ENCODE assay signal across 23 cellular contexts in genomic region chr1:107132195-107132594, GRCh38. TPM values are rescaled to one million over a fixed set of nuclear protein-coding genes. Genes with fewer than 3 reads are reported as not detected.
DNase-seq lines count a peak whose midpoint lies in the region; ATAC-seq, FAIRE-seq and TF ChIP-seq lines count a peak whose summit lies in the region.
"Had no signal": no experiment of that assay in that cellular context is flagged by ENCODE, and none has a peak within 500 bp of the region (broad histone marks: within the 10 kb centered on the region; RNA-seq: fewer than 3 reads in every experiment).

No MANE protein-coding gene starts in this region.

- H3K4me3 ChIP-seq in OCI-LY7 (ENCODE audit: low read depth, low read length, poor library complexity, severe bottlenecking) (peak overlapping the region; percentile 26), kidney (ENCODE audit: low read length in 2 of 2) (no peak overlapping the region)
- H3K4me3 ChIP-seq: colonic mucosa, gastrocnemius medialis, lower lobe of right lung, psoas muscle, vagina had no signal

- CTCF ChIA-PET in OCI-LY7 (lab: Charles Lee; ENCODE audit: unreplicated experiment), result no interaction called here

- BruUV-seq in OCI-LY7 (replicated peaks; lab: Mats Ljungman, UMichigan), result no TSS peak

- no peaks in the 10 kb centered on the region for H4K20me1 ChIP-seq in OCI-LY7 (ENCODE audit: insufficient read depth, low read length)

- POLR2A ChIA-PET in OCI-LY7 (lab: Charles Lee), result interaction anchor here (0.5 to 3.6 kb wide), 14 partner anchors 8 to 1935 kb away, joined by 3 to 19 read pairs (median 4); partner anchors contain the start of genes NTNG1 and PRMT6

- H3K9ac ChIP-seq in kidney (ENCODE audit: low read length in 2 of 2), result no peak overlapping the region

- ATAC-seq in GM18511 (IDR thresholded peaks at IDR 0.05; ENCODE audit: unreplicated experiment), result peak; percentile 68
- ATAC-seq in GM21528 (IDR thresholded peaks at IDR 0.05; ENCODE audit: low FRiP score, unreplicated experiment), result peak; percentile 63
- ATAC-seq in HG03139 (IDR thresholded peaks at IDR 0.05; ENCODE audit: unreplicated experiment), result peak; percentile 51
- ATAC-seq in GM19324 (IDR thresholded peaks at IDR 0.05; ENCODE audit: low FRiP score, unreplicated experiment), result no peak
- ATAC-seq: gastrocnemius medialis, lower lobe of right lung, natural killer cell, psoas muscle had no signal

- H3K4me1 ChIP-seq in OCI-LY7 (ENCODE audit: insufficient read depth, low read length, poor library complexity, severe bottlenecking) (peaks cover 43% of the 10 kb centered on the region), kidney (ENCODE audit: control insufficient read depth in 1 of 2, insufficient read depth in 1 of 2, low read depth in 1 of 2, low read length in 2 of 2) (no peaks in the 10 kb centered on the region)
- H3K4me1 ChIP-seq: colonic mucosa, gastrocnemius medialis, lower lobe of right lung, psoas muscle, vagina had no signal

- intact Hi-C loops in OCI-LY7 (cut with micrococcal nuclease; ENCODE audit: unreplicated experiment), result loop anchor here (2.0 kb wide), 1 partner anchor 75 kb away; the partner anchor contains the start of gene PRMT6
- intact Hi-C loops in kidney (cut with DNase I), result no loop called here

- H3K9me3 ChIP-seq in OCI-LY7 (ENCODE audit: low read length), result no peaks in the 10 kb centered on the region
- no peaks in the 10 kb centered on the region for H3K9me3 ChIP-seq in kidney (ENCODE audit: control insufficient read depth in 1 of 2, low read length in 2 of 2)
- H3K9me3 ChIP-seq: colonic mucosa, gastrocnemius medialis, lower lobe of right lung, psoas muscle, vagina had no signal

- no peaks in the 10 kb centered on the region for H3K36me3 ChIP-seq in OCI-LY7 (ENCODE audit: insufficient read depth, low read length)
- no peaks in the 10 kb centered on the region for H3K36me3 ChIP-seq in kidney (ENCODE audit: control insufficient read depth in 1 of 2, insufficient read depth in 2 of 2, low read length in 2 of 2)
- H3K36me3 ChIP-seq: colonic mucosa, gastrocnemius medialis, lower lobe of right lung, vagina had no signal

- no peak for FAIRE-seq in kidney (lab: Jason Lieb, UNC)

- no peaks in the 10 kb centered on the region for H3K9me2 ChIP-seq in OCI-LY7 (ENCODE audit: insufficient read depth, low read length)

- peak overlapping the region; percentile 92 for H3K27ac ChIP-seq in OCI-LY7 (ENCODE audit: low read depth, low read length, poor library complexity, severe bottlenecking)
- no peak overlapping the region for H3K27ac ChIP-seq in kidney (ENCODE audit: low read depth in 2 of 2, low read length in 2 of 2)
- H3K27ac ChIP-seq: colonic mucosa, gastrocnemius medialis, lower lobe of right lung, psoas muscle, vagina had no signal

- no peaks in the 10 kb centered on the region for H3K79me2 ChIP-seq in OCI-LY7 (ENCODE audit: insufficient read depth, low read depth, low read length)

- DNase-seq in OCI-LY7 (ENCODE audit: low spot score) (peak; percentile 84), SHP77 (lab: John Stamatoyannopoulos, UW) (no peak), kidney (no peak), dermis blood vessel endothelial cell (no peak)
- DNase-seq: activated CD4-positive, alpha-beta T cell treated with anti-CD3 and anti-CD28 coated beads for 4 hours; activated CD8-positive, alpha-beta memory T cell treated with anti-CD3 and anti-CD28 coated beads, Interleukin-2, amount 50 U/mL, for 48 hours; activated naive CD4-positive, alpha-beta T cell treated with anti-CD3 and anti-CD28 coated beads, Interleukin-2, amount 10 ng/mL, durations not matched to agents 7 days and 5 days; colonic mucosa; gastrocnemius medialis; GDM1; KBM-7; lower lobe of right lung; natural killer cell; NCI-H1436; NCI-H226; psoas muscle; T1000 had no signal

- no peak for TF ChIP-seq CTCF in OCI-LY7 (conservative IDR thresholded peaks at IDR 0.05; ENCODE audit: low read length)
- no peak for TF ChIP-seq CTCF in kidney (IDR thresholded peaks at IDR 0.05; ENCODE audit: borderline replicate concordance, extremely low read depth, insufficient read depth)

- H3K4me2 ChIP-seq in OCI-LY7 (ENCODE audit: low read length), result peak overlapping the region; percentile 64

- peak overlapping the region; percentile 38; the same call in 1 of the 2 replicates for H2AFZ ChIP-seq in OCI-LY7 (ENCODE audit: low read length)

RNA-seq across cellular contexts. Expression of gene NTNG1, which starts 8.6 kb away (rescaled TPM):
- 2.3 and 5.7 TPM in 2 replicates for total RNA-seq in OCI-LY7 (2014; rRNA removed; shearing (Covaris generic))
- total RNA-seq in OCI-LY7 (2022) (5.9 and 6.2 TPM in 2 replicates), kidney (2.8 TPM), dermis blood vessel endothelial cell (under 0.01 and 0.05 TPM in 2 replicates)
- 7.7 TPM for polyA plus RNA-seq in kidney (ENCODE audit: insufficient read depth, low read depth, low replicate concordance)
- total RNA-seq: gastrocnemius medialis, SK-MEL-5 had no signal
